ENCODE assay signal across 22 cellular contexts in genomic region chr16:11610580-11610979, GRCh38. TPM values are rescaled to one million over a fixed set of nuclear protein-coding genes. Genes with fewer than 3 reads are reported as not detected.
DNase-seq lines count a peak whose midpoint lies in the region; ATAC-seq and TF ChIP-seq lines count a peak whose summit lies in the region.
"Had no signal": no experiment of that assay in that cellular context is flagged by ENCODE, and none has a peak within 500 bp of the region (broad histone marks: within the 10 kb centered on the region; RNA-seq: fewer than 3 reads in every experiment).

No MANE protein-coding gene starts in this region.

- no peak for TF ChIP-seq POLR2A in HCT116 (IDR thresholded peaks at IDR 0.05; ENCODE audit: borderline replicate concordance, extremely low read depth, insufficient read depth, insufficient read length)

- no peak overlapping the region for H4K12ac ChIP-seq in trophoblast cell (ENCODE audit: low read depth, low read length)

- TF ChIP-seq CTCF in HCT116 (IDR thresholded peaks at IDR 0.05 in 2 of 3, conservative IDR thresholded peaks at IDR 0.05 in 1 of 3; ENCODE audit: borderline replicate concordance in 1 of 3, insufficient read depth in 1 of 3, low read depth in 2 of 3, low read length in 2 of 3), result no peak; a peak in 1 of 6 replicates
- no peak for TF ChIP-seq CTCF in brain (conservative IDR thresholded peaks at IDR 0.05)
- TF ChIP-seq CTCF in natural killer cell (IDR thresholded peaks at IDR 0.05), result no peak

- no peak overlapping the region for H3K23ac ChIP-seq in trophoblast cell (ENCODE audit: low read length)

- no peak overlapping the region for H2BK120ac ChIP-seq in trophoblast cell (ENCODE audit: insufficient read depth, low read length, poor library complexity)

- H2AFZ ChIP-seq in HCT116 (ENCODE audit: low read depth, low read length, poor library complexity, severe bottlenecking), result no peak overlapping the region
- no peak overlapping the region for H2AFZ ChIP-seq in trophoblast cell (ENCODE audit: insufficient read depth, low read length, poor library complexity)
- H2AFZ ChIP-seq: GM23248 had no signal

- POLR2A ChIA-PET in HCT116 (lab: Charles Lee), result no interaction called here
- POLR2A ChIA-PET in naive thymus-derived CD8-positive, alpha-beta T cell (lab: Charles Lee), result interaction anchor here (0.7 to 1.4 kb wide), 5 partner anchors 9 to 17 kb away, joined by 3 to 4 read pairs (median 4); no protein-coding TSS in a partner anchor

- no peak overlapping the region for H2BK12ac ChIP-seq in trophoblast cell (ENCODE audit: low read length)

- DNase-seq in HCT116 (ENCODE audit: low read depth, low spot score), result no peak
- no peak for DNase-seq in naive thymus-derived CD8-positive, alpha-beta T cell
- DNase-seq in stimulated activated CD4-positive, alpha-beta T cell treated with anti-CD3 and anti-CD28 coated beads, Interleukin-4, amount 100 ng/mL, for 24 hours, result no peak
- DNase-seq in natural killer cell, result no peak
- no peak for DNase-seq in sciatic nerve (ENCODE audit: low spot score)
- DNase-seq in trophoblast cell, result no peak
- DNase-seq: activated CD4-positive, CD25-positive, alpha-beta regulatory T cell; activated CD8-positive, alpha-beta T cell treated with anti-CD3 and anti-CD28 coated beads for 36 hours; activated naive CD4-positive, alpha-beta T cell treated with anti-CD3 and anti-CD28 coated beads, Interleukin-2, amount 10 ng/mL, durations not matched to agents 7 days and 5 days; activated T-cell treated with anti-CD3 and anti-CD28 coated beads, Interleukin-2, amount 50 U/mL, for 4 hours; CD8-positive, alpha-beta memory T cell; colonic mucosa; GM23248; Kasumi-1; mesendoderm; NCI-H1105 treated with DMSO at 0.1 percent for 48 hours; NCI-H82; T-helper 9 cell; testis had no signal

- intact Hi-C loops in HCT116 (cut with micrococcal nuclease), result no loop called here
- intact Hi-C loops in natural killer cell (cut with micrococcal nuclease), result no loop called here
- intact Hi-C loops in sciatic nerve (cut with DNase I), result no loop called here

- no peaks in the 10 kb centered on the region for H3K9me3 ChIP-seq in BLaER1 treated with 17β-estradiol and CSF1 and Interleukin-3, amounts not matched to agents 10 nM and 100 nM (replicated peaks in 1 of 11)
- H3K9me3 ChIP-seq in HCT116 (ENCODE audit: control insufficient read depth in 1 of 2, insufficient read depth in 1 of 2, low read depth in 1 of 2, low read length in 2 of 2), result no peaks in the 10 kb centered on the region
- no peaks in the 10 kb centered on the region for H3K9me3 ChIP-seq in trophoblast cell (ENCODE audit: insufficient read depth, low read depth, low read length)
- H3K9me3 ChIP-seq: colonic mucosa, testis had no signal

- no peak overlapping the region for H2AK5ac ChIP-seq in trophoblast cell (ENCODE audit: low read length)

- H2BK5ac ChIP-seq in trophoblast cell (ENCODE audit: low read depth, low read length, poor library complexity), result no peak overlapping the region

- peak overlapping the region in 8 of 11 experiments; percentile 73 to 91 (median 79); a peak in 15 of 22 replicates for H3K27ac ChIP-seq in BLaER1 treated with 17β-estradiol and CSF1 and Interleukin-3, amounts not matched to agents 10 nM and 100 nM
- H3K27ac ChIP-seq in HCT116 (ENCODE audit: low read depth, low read length) (no peak overlapping the region), trophoblast cell (ENCODE audit: low read depth, low read length) (no peak overlapping the region)
- H3K27ac ChIP-seq: colonic mucosa, GM23248, SK-N-MC, testis had no signal

- H4K91ac ChIP-seq in trophoblast cell (ENCODE audit: low read depth, low read length), result no peak overlapping the region

- no peaks in the 10 kb centered on the region for H4K20me1 ChIP-seq in BLaER1 treated with 17β-estradiol and CSF1 and Interleukin-3, amounts not matched to agents 10 nM and 100 nM
- no peaks in the 10 kb centered on the region for H4K20me1 ChIP-seq in HCT116 (ENCODE audit: insufficient read depth)

- BruUV-seq in HCT116 (replicated peaks; lab: Mats Ljungman, UMichigan), result no TSS peak

- TF ChIP-seq RAD21 in HCT116 (IDR thresholded peaks at IDR 0.05; ENCODE audit: low read depth), result peak; percentile 12; the same call in 1 of the 2 replicates

- H3K36me3 ChIP-seq in BLaER1 treated with 17β-estradiol and CSF1 and Interleukin-3, amounts not matched to agents 10 nM and 100 nM, result no peaks in the 10 kb centered on the region
- no peaks in the 10 kb centered on the region for H3K36me3 ChIP-seq in HCT116 (ENCODE audit: control insufficient read depth in 1 of 2, insufficient read depth in 2 of 2, low read length in 2 of 2)
- H3K36me3 ChIP-seq in trophoblast cell (ENCODE audit: control insufficient read depth in 1 of 2, insufficient read depth in 2 of 2, low read length in 2 of 2), result no peaks in the 10 kb centered on the region
- H3K36me3 ChIP-seq: colonic mucosa had no signal

- WGBS in trophoblast cell (ENCODE audit: extremely low coverage, insufficient coverage, insufficient read length), result no CpG with 5 or more reads among the region's 6 CpGs

- peak; percentile 45 for ATAC-seq in HCT116
- ATAC-seq in naive thymus-derived CD8-positive, alpha-beta T cell, result no peak
- no peak for ATAC-seq in natural killer cell
- no peak for ATAC-seq in sciatic nerve
- ATAC-seq: activated CD8-positive, alpha-beta T cell treated with anti-CD3 and anti-CD28 coated beads for 36 hours; activated T-cell treated with anti-CD3 and anti-CD28 coated beads, Interleukin-2, amount 50 U/mL, for 4 hours had no signal

- no peak overlapping the region for H3K14ac ChIP-seq in trophoblast cell (ENCODE audit: low read length)

- CTCF ChIA-PET in HCT116 (lab: Charles Lee), result no interaction called here

- H3K27ac Mint-ChIP-seq in brain, result peak overlapping the region; percentile 21 to 85 (median 69)
- H3K27ac Mint-ChIP-seq in naive thymus-derived CD8-positive, alpha-beta T cell, result peak overlapping the region in 7 of 10 donors; percentile 12 to 67 (median 47)
- H3K27ac Mint-ChIP-seq in natural killer cell, result no peak overlapping the region
- H3K27ac Mint-ChIP-seq: activated CD8-positive, alpha-beta T cell treated with anti-CD3 and anti-CD28 coated beads for 36 hours; activated naive CD4-positive, alpha-beta T cell treated with anti-CD3 and anti-CD28 coated beads, Interleukin-2, amount 10 ng/mL, durations not matched to agents 7 days and 5 days had no signal

- H3K4me1 Mint-ChIP-seq in brain (peaks cover 26% of the 10 kb centered on the region), natural killer cell (peaks cover 32 to 59% of the 10 kb centered on the region in 2 donors)
- H3K4me1 Mint-ChIP-seq in naive thymus-derived CD8-positive, alpha-beta T cell, result peaks cover 18 to 75% (median 59%) of the 10 kb centered on the region in 4 donors

- no peak overlapping the region for H3K4ac ChIP-seq in trophoblast cell (ENCODE audit: low read depth, low read length)

- H3K79me2 ChIP-seq in HCT116 (ENCODE audit: insufficient read depth, low read length) (no peaks in the 10 kb centered on the region), trophoblast cell (ENCODE audit: control insufficient read depth, insufficient read depth, low read length, poor library complexity) (no peaks in the 10 kb centered on the region)

- no peak overlapping the region for H4K8ac ChIP-seq in trophoblast cell (ENCODE audit: low read depth, low read length)

- H3K27me3 ChIP-seq in BLaER1 treated with 17β-estradiol and CSF1 and Interleukin-3, amounts not matched to agents 10 nM and 100 nM, result no peaks in the 10 kb centered on the region
- no peaks in the 10 kb centered on the region for H3K27me3 ChIP-seq in HCT116 (ENCODE audit: insufficient read depth, low read length)
- H3K27me3 ChIP-seq in trophoblast cell (ENCODE audit: insufficient read depth, low read length), result no peaks in the 10 kb centered on the region
- H3K27me3 ChIP-seq: colonic mucosa, testis had no signal

- H3K36me3 Mint-ChIP-seq in brain, result no peaks in the 10 kb centered on the region
- no peaks in the 10 kb centered on the region for H3K36me3 Mint-ChIP-seq in naive thymus-derived CD8-positive, alpha-beta T cell
- no peaks in the 10 kb centered on the region for H3K36me3 Mint-ChIP-seq in natural killer cell
- H3K36me3 Mint-ChIP-seq: activated naive CD4-positive, alpha-beta T cell treated with anti-CD3 and anti-CD28 coated beads, Interleukin-2, amount 10 ng/mL, durations not matched to agents 7 days and 5 days; CD8-positive, alpha-beta memory T cell had no signal

- H3K18ac ChIP-seq in trophoblast cell (ENCODE audit: low read length), result no peak overlapping the region

- peaks cover 80 to 100% (median 91%) of the 10 kb centered on the region in 10 experiments for H3K4me1 ChIP-seq in BLaER1 treated with 17β-estradiol and CSF1 and Interleukin-3, amounts not matched to agents 10 nM and 100 nM
- H3K4me1 ChIP-seq in HCT116 (ENCODE audit: control insufficient read depth in 1 of 2, insufficient read depth in 2 of 2, low read length in 2 of 2), result peaks cover 20 to 45% of the 10 kb centered on the region in 2 experiments
- H3K4me1 ChIP-seq in trophoblast cell (ENCODE audit: control insufficient read depth in 1 of 2, insufficient read depth in 2 of 2, low read length in 2 of 2), result peaks cover 4 to 10% of the 10 kb centered on the region in 2 experiments
- H3K4me1 ChIP-seq: testis had no signal

- H3K4me3 Mint-ChIP-seq in brain (peak overlapping the region in 1 of 5 experiments; percentile 59), natural killer cell (no peak overlapping the region)
- H3K4me3 Mint-ChIP-seq in naive thymus-derived CD8-positive, alpha-beta T cell, result no peak overlapping the region
- H3K4me3 Mint-ChIP-seq: activated CD8-positive, alpha-beta T cell treated with anti-CD3 and anti-CD28 coated beads for 36 hours; activated naive CD4-positive, alpha-beta T cell treated with anti-CD3 and anti-CD28 coated beads, Interleukin-2, amount 10 ng/mL, durations not matched to agents 7 days and 5 days; activated T-cell treated with anti-CD3 and anti-CD28 coated beads, Interleukin-2, amount 50 U/mL, for 4 hours; CD8-positive, alpha-beta memory T cell had no signal

- peaks cover 9% of the 10 kb centered on the region for H3K27me3 Mint-ChIP-seq in brain
- H3K27me3 Mint-ChIP-seq in naive thymus-derived CD8-positive, alpha-beta T cell, result no peaks in the 10 kb centered on the region
- H3K27me3 Mint-ChIP-seq in natural killer cell (ENCODE audit: low read depth in 2 of 2), result no peaks in the 10 kb centered on the region
- H3K27me3 Mint-ChIP-seq: activated CD8-positive, alpha-beta T cell treated with anti-CD3 and anti-CD28 coated beads for 36 hours had no signal

- no peak overlapping the region for H3K4me3 ChIP-seq in BLaER1 treated with 17β-estradiol and CSF1 and Interleukin-3, amounts not matched to agents 10 nM and 100 nM
- H3K4me3 ChIP-seq in HCT116 (replicated peaks in 1 of 2; ENCODE audit: low read depth in 1 of 2, low read length in 2 of 2), result no peak overlapping the region
- H3K4me3 ChIP-seq in trophoblast cell (ENCODE audit: low read depth, low read length), result no peak overlapping the region
- H3K4me3 ChIP-seq: colonic mucosa, GM23248, SK-N-MC, testis had no signal

- no peaks in the 10 kb centered on the region for H3K79me1 ChIP-seq in trophoblast cell (ENCODE audit: low read length)

- peak overlapping the region in 4 of 11 experiments; percentile 50 to 71 (median 62); a peak in 4 of 22 replicates for H3K9ac ChIP-seq in BLaER1 treated with 17β-estradiol and CSF1 and Interleukin-3, amounts not matched to agents 10 nM and 100 nM
- H3K9ac ChIP-seq in HCT116 (ENCODE audit: low read length), result no peak overlapping the region
- H3K9ac ChIP-seq in trophoblast cell (ENCODE audit: low read length), result no peak overlapping the region
- H3K9ac ChIP-seq: GM23248 had no signal

- H3K9me3 Mint-ChIP-seq in brain (peaks cover 0 to 16% (median 0%) of the 10 kb centered on the region in 5 experiments), natural killer cell (no peaks in the 10 kb centered on the region)
- H3K9me3 Mint-ChIP-seq in naive thymus-derived CD8-positive, alpha-beta T cell, result no peaks in the 10 kb centered on the region
- H3K9me3 Mint-ChIP-seq: activated CD8-positive, alpha-beta T cell treated with anti-CD3 and anti-CD28 coated beads for 36 hours; activated naive CD4-positive, alpha-beta T cell treated with anti-CD3 and anti-CD28 coated beads, Interleukin-2, amount 10 ng/mL, durations not matched to agents 7 days and 5 days; activated T-cell treated with anti-CD3 and anti-CD28 coated beads, Interleukin-2, amount 50 U/mL, for 4 hours; CD8-positive, alpha-beta memory T cell had no signal

- no peaks in the 10 kb centered on the region for H3K9me2 ChIP-seq in HCT116 (ENCODE audit: insufficient read depth)

- RAD21 ChIA-PET in HCT116 (lab: Charles Lee; ENCODE audit: low non-redundant PET in 1 of 2, low total read pairs in 2 of 2, uncharacterized antibody in 2 of 2, unreplicated experiment in 2 of 2), result no interaction called here

- peak overlapping the region; percentile 56 to 95 (median 88) for H3K4me2 ChIP-seq in BLaER1 treated with 17β-estradiol and CSF1 and Interleukin-3, amounts not matched to agents 10 nM and 100 nM
- no peak overlapping the region for H3K4me2 ChIP-seq in HCT116 (ENCODE audit: low read length)
- H3K4me2 ChIP-seq in trophoblast cell (ENCODE audit: low read length), result no peak overlapping the region

RNA-seq across cellular contexts. Expression of gene LITAF, which starts 23.9 kb away (rescaled TPM):
- total RNA-seq in HCT116 (2021; ENCODE audit: unreplicated experiment) (84.2 TPM), natural killer cell (100 to 1,000 TPM; 584 to 772 (median 726) TPM), sciatic nerve (200 TPM)
- polyA plus RNA-seq in HCT116 (2012), result 86.6 and 106 TPM in 2 replicates
- polyA plus RNA-seq in brain (ENCODE audit: insufficient read depth, low read depth, low replicate concordance), result 96.6 TPM
- 100 to 1,000 TPM; 169 to 176 TPM for total RNA-seq in naive thymus-derived CD8-positive, alpha-beta T cell
- 100 to 1,000 TPM; 553 to 770 (median 597) TPM for polyA plus RNA-seq in naive thymus-derived CD8-positive, alpha-beta T cell
- polyA plus RNA-seq in trophoblast cell (2013), result 110 and 113 TPM in 2 replicates

RNA-seq across cellular contexts. Expression of gene SNN, which starts 57.7 kb away (rescaled TPM):
- total RNA-seq in HCT116 (2021; ENCODE audit: unreplicated experiment) (12.2 TPM), natural killer cell (10 to 100 TPM in 2 of 3 donors, 1 to 10 TPM in 1; 5.3 to 20.0 (median 12.5) TPM), sciatic nerve (40.0 TPM)
- 9.8 and 11.3 TPM in 2 replicates for polyA plus RNA-seq in HCT116 (2012)
- polyA plus RNA-seq in brain (ENCODE audit: insufficient read depth, low read depth, low replicate concordance), result 97.4 TPM
- total RNA-seq in naive thymus-derived CD8-positive, alpha-beta T cell, result 10 to 100 TPM; 24.4 to 25.9 TPM
- polyA plus RNA-seq in naive thymus-derived CD8-positive, alpha-beta T cell, result 10 to 100 TPM; 16.0 to 26.9 (median 19.0) TPM
- polyA plus RNA-seq in trophoblast cell (2013), result 29.9 and 30.4 TPM in 2 replicates

Comparison
In these comparisons a context has a peak if more than half of its experiments do, and no peak if none do; other contexts are left out.
1. H3K27ac ChIP-seq: peak in BLaER1 treated with 17β-estradiol and CSF1 and Interleukin-3, amounts not matched to agents 10 nM and 100 nM (8 of 11); none in HCT116 (single experiment) and trophoblast cell (single experiment).
2. H3K4me2 ChIP-seq: peak in BLaER1 treated with 17β-estradiol and CSF1 and Interleukin-3, amounts not matched to agents 10 nM and 100 nM (11 of 11); none in HCT116 (single experiment) and trophoblast cell (single experiment).
3. H3K27ac Mint-ChIP-seq: peak in brain (5 of 5) and naive thymus-derived CD8-positive, alpha-beta T cell (7 of 10); none in natural killer cell (0 of 2).